In genomic region chr2:18384242-18384641, GRCh38 we compare ENCODE assay signal across 16 cellular contexts.
DNase-seq lines count a peak whose midpoint lies in the region; ATAC-seq and TF ChIP-seq lines count a peak whose summit lies in the region.
"Had no signal": no experiment of that assay in that cellular context is flagged by ENCODE, and none has a peak within 500 bp of the region (broad histone marks: within the 10 kb centered on the region; RNA-seq: fewer than 3 reads in every experiment).

No MANE protein-coding gene starts in this region.

- no peak overlapping the region for H2AFZ ChIP-seq in IMR-90 (replicated peaks; ENCODE audit: low read length, poor library complexity)
- H2AFZ ChIP-seq: GM23248 had no signal

- no peak overlapping the region for H2BK5ac ChIP-seq in IMR-90 (ENCODE audit: low read depth, low read length, poor library complexity, severe bottlenecking)

- peak overlapping the region; percentile 29 for H3K27ac Mint-ChIP-seq in central memory CD8-positive, alpha-beta T cell (ENCODE audit: low read depth)
- H3K27ac Mint-ChIP-seq: CD4-positive, alpha-beta memory T cell had no signal

- no peak for ATAC-seq in IMR-90 (ENCODE audit: low read depth)
- ATAC-seq in central memory CD8-positive, alpha-beta T cell (replicated peaks; ENCODE audit: extremely low read depth, poor library complexity, severe bottlenecking) = no peak
- ATAC-seq: HCT116 had no signal

- H3K9me3 ChIP-seq in IMR-90 (ENCODE audit: control insufficient read depth, insufficient read depth, low read length) = no peaks in the 10 kb centered on the region
- H3K9me3 ChIP-seq: Caco-2 had no signal

- TF ChIP-seq POLR2A in IMR-90 (IDR thresholded peaks at IDR 0.05; ENCODE audit: low read depth, low read length) = no peak

- no peaks in the 10 kb centered on the region for H3K4me1 ChIP-seq in IMR-90 (ENCODE audit: control insufficient read depth, insufficient read depth, low read length)
- H3K4me1 ChIP-seq: Caco-2 had no signal

- H3K9me1 ChIP-seq in IMR-90 (ENCODE audit: insufficient read depth, low read length) = no peaks in the 10 kb centered on the region

- peaks cover 20% of the 10 kb centered on the region for H3K27me3 Mint-ChIP-seq in central memory CD8-positive, alpha-beta T cell

- no peak overlapping the region for H3K14ac ChIP-seq in IMR-90 (replicated peaks; ENCODE audit: low read depth, low read length)

- intact Hi-C loops in IMR-90 (cut with micrococcal nuclease) = no loop called here

- in situ Hi-C loops in IMR-90 (cut with MboI; ENCODE audit: low sequenced_read_pairs) = loop anchor here (5.0 kb wide), 1 partner anchor 527 kb away; no protein-coding TSS in a partner anchor

- H4K20me1 ChIP-seq in IMR-90 (ENCODE audit: insufficient read depth, low read length) = no peaks in the 10 kb centered on the region

- no peaks in the 10 kb centered on the region; the same call in 1 of the 2 replicates for H3K27me3 ChIP-seq in IMR-90 (ENCODE audit: control insufficient read depth, insufficient read depth, low read length)

- H4K8ac ChIP-seq in IMR-90 (ENCODE audit: low read depth in 2 of 2, low read length in 2 of 2) = no peak overlapping the region

- dilution Hi-C loops in IMR-90 (cut with HindIII; ENCODE audit: low sequenced_read_pairs, unreplicated experiment) = no loop called here

- H3K4me2 ChIP-seq in IMR-90 (ENCODE audit: low read depth, low read length) = no peak overlapping the region

- H3K4me1 Mint-ChIP-seq in central memory CD8-positive, alpha-beta T cell = no peaks in the 10 kb centered on the region

- no peak overlapping the region for H3K9ac ChIP-seq in IMR-90 (ENCODE audit: low read depth, low read length)
- H3K9ac ChIP-seq: GM23248 had no signal

- no peak overlapping the region for H3K4ac ChIP-seq in IMR-90 (ENCODE audit: low read depth, low read length)

- H3K27ac ChIP-seq in IMR-90 (ENCODE audit: insufficient read depth, low read length) = no peak overlapping the region
- H3K27ac ChIP-seq: GM23248 had no signal

- H2BK120ac ChIP-seq in IMR-90 (ENCODE audit: low read depth, low read length) = no peak overlapping the region

- TF ChIP-seq RAD21 in IMR-90 (IDR thresholded peaks at IDR 0.05; ENCODE audit: low read length) = no peak

- no peak overlapping the region for H2BK20ac ChIP-seq in IMR-90 (ENCODE audit: low read depth, low read length)

- no peaks in the 10 kb centered on the region for H3K36me3 ChIP-seq in IMR-90 (ENCODE audit: control insufficient read depth, insufficient read depth, low read length)

- no peak overlapping the region for H3K56ac ChIP-seq in IMR-90 (ENCODE audit: extremely low read depth, insufficient read depth, low read length)

- no peak overlapping the region for H3K18ac ChIP-seq in IMR-90 (ENCODE audit: low read depth, low read length)

- no peak overlapping the region for H3K23ac ChIP-seq in IMR-90 (ENCODE audit: low read depth, low read length)

- no CpG with 5 or more reads among the region's 1 CpG for WGBS in IMR-90 (ENCODE audit: extremely low coverage in 2 of 2, insufficient read length in 1 of 2), 2 experiments

- no peak overlapping the region for H2AK5ac ChIP-seq in IMR-90 (ENCODE audit: low read depth, low read length)

- no peak overlapping the region for H2AK9ac ChIP-seq in IMR-90 (replicated peaks; ENCODE audit: low read depth, low read length, poor library complexity)

- H3K4me3 Mint-ChIP-seq in central memory CD8-positive, alpha-beta T cell = no peak overlapping the region
- H3K4me3 Mint-ChIP-seq: CD4-positive, alpha-beta memory T cell had no signal

- H3K79me1 ChIP-seq in IMR-90 (ENCODE audit: low read depth in 1 of 2, low read length in 2 of 2) = no peaks in the 10 kb centered on the region

- POLR2A ChIA-PET in IMR-90 (lab: Charles Lee; ENCODE audit: unreplicated experiment) = no interaction called here

- no peak overlapping the region for H4K5ac ChIP-seq in IMR-90 (ENCODE audit: low read depth, low read length)

- no peak overlapping the region for H3K4me3 ChIP-seq in IMR-90 (ENCODE audit: insufficient read depth, low read depth, low read length)
- no peak overlapping the region for H3K4me3 ChIP-seq in fibroblast of villous mesenchyme (ENCODE audit: low read depth, low read length)
- H3K4me3 ChIP-seq: GM23248 had no signal

- H2BK15ac ChIP-seq in IMR-90 (ENCODE audit: low read depth, low read length) = no peak overlapping the region

- CTCF ChIA-PET in IMR-90 (lab: Yijun Ruan, JAX) = no interaction called here

- no peaks in the 10 kb centered on the region for H3K36me3 Mint-ChIP-seq in central memory CD8-positive, alpha-beta T cell (ENCODE audit: insufficient read depth)
- H3K36me3 Mint-ChIP-seq: CD4-positive, alpha-beta memory T cell had no signal

- no peak overlapping the region for H4K91ac ChIP-seq in IMR-90 (ENCODE audit: insufficient read depth, low read depth, low read length)

- H3K9me3 Mint-ChIP-seq in central memory CD8-positive, alpha-beta T cell = no peaks in the 10 kb centered on the region
- H3K9me3 Mint-ChIP-seq: CD4-positive, alpha-beta memory T cell had no signal

- no peak for TF ChIP-seq CTCF in IMR-90 (conservative IDR thresholded peaks at IDR 0.05; ENCODE audit: low read depth, low read length)
- no peak for TF ChIP-seq CTCF in fibroblast of villous mesenchyme (IDR thresholded peaks at IDR 0.05; ENCODE audit: insufficient read depth, low read depth, low read length)

- peak; percentile 26 for DNase-seq in EL
- peak; percentile 25 for DNase-seq in IMR-90
- no peak for DNase-seq in central memory CD8-positive, alpha-beta T cell (ENCODE audit: low spot score in 2 of 2)
- peak; percentile 45 for DNase-seq in fibroblast of villous mesenchyme (ENCODE audit: low read depth)
- DNase-seq in COLO668 (lab: John Stamatoyannopoulos, UW; ENCODE audit: unreplicated experiment) = no peak
- no peak for DNase-seq in glomerular visceral epithelial cell (ENCODE audit: extremely low spot score)
- no peak for DNase-seq in SKM-1 (lab: John Stamatoyannopoulos, UW; ENCODE audit: unreplicated experiment)
- DNase-seq: C1 segment of cervical spinal cord; Caco-2; CD4-positive, alpha-beta memory T cell; DMS153; DND-41; GF-D8; GM23248; H7 had no signal

- BruUV-seq in IMR-90 (replicated peaks; lab: Mats Ljungman, UMichigan) = no TSS peak

TF ChIP-seq in IMR-90, 13 proteins besides CTCF, POLR2A, EP300 and RAD21:
- no peak for TF ChIP-seq ELK1 (IDR thresholded peaks at IDR 0.05; ENCODE audit: borderline replicate concordance, low read depth, low read length)
- no peak for TF ChIP-seq MXI1 (IDR thresholded peaks at IDR 0.05; ENCODE audit: borderline replicate concordance, low read depth, low read length)
- TF ChIP-seq MAZ (IDR thresholded peaks at IDR 0.05; ENCODE audit: borderline replicate concordance, low read depth, low read length) = no peak
- no peak for TF ChIP-seq CEBPB (IDR thresholded peaks at IDR 0.05; ENCODE audit: low read depth, low read length)
- TF ChIP-seq RFX5 (IDR thresholded peaks at IDR 0.05; ENCODE audit: low read depth, low read length) = no peak
- no peak for TF ChIP-seq NFE2L2 (IDR thresholded peaks at IDR 0.05; ENCODE audit: low read depth, low read length)
- no peak for TF ChIP-seq USF2 (IDR thresholded peaks at IDR 0.05; ENCODE audit: low read depth, low read length)
- no peak for TF ChIP-seq CHD1 (IDR thresholded peaks at IDR 0.05; ENCODE audit: low read depth, low read length)
- TF ChIP-seq BHLHE40 (IDR thresholded peaks at IDR 0.05; ENCODE audit: low read depth, low read length) = no peak
- TF ChIP-seq RCOR1 (IDR thresholded peaks at IDR 0.05; ENCODE audit: insufficient replicate concordance, low read length) = no peak
- TF ChIP-seq SMC3 (IDR thresholded peaks at IDR 0.05; ENCODE audit: low read depth, low read length) = no peak
- TF ChIP-seq FOS (IDR thresholded peaks at IDR 0.05; ENCODE audit: low read depth, low read length) = no peak
- TF ChIP-seq MAFK (IDR thresholded peaks at IDR 0.05; ENCODE audit: low read depth, low read length) = no peak

Comparison
In these comparisons a context has a peak if more than half of its experiments do, and no peak if none do; other contexts are left out.
1. DNase-seq: peak in EL (single experiment), IMR-90 (single experiment) and fibroblast of villous mesenchyme (single experiment); none in central memory CD8-positive, alpha-beta T cell (0 of 2), COLO668 (single experiment), glomerular visceral epithelial cell (single experiment) and SKM-1 (single experiment).